ENCODE assay signal across 9 cellular contexts in genomic region chr13:75762066-75762937, GRCh38.
DNase-seq lines count a peak whose midpoint lies in the region; ATAC-seq and TF ChIP-seq lines count a peak whose summit lies in the region.
"Had no signal": no experiment of that assay in that cellular context is flagged by ENCODE, and none has a peak within 500 bp of the region (broad histone marks: within the 10 kb centered on the region; RNA-seq: fewer than 3 reads in every experiment).

No MANE protein-coding gene starts in this region.

- peak overlapping the region; percentile 56 to 72 for H3K27ac ChIP-seq in breast epithelium
- H3K27ac ChIP-seq in muscle layer of duodenum (ENCODE audit: low read length), result peak overlapping the region; percentile 92
- H3K27ac ChIP-seq: cardiac muscle cell had no signal

- TF ChIP-seq POLR2A in breast epithelium (IDR thresholded peaks at IDR 0.05), result no peak

- H3K36me3 ChIP-seq in breast epithelium (no peaks in the 10 kb centered on the region), muscle layer of duodenum (ENCODE audit: control insufficient read depth in 1 of 2, insufficient read depth in 2 of 2, low read length in 2 of 2) (no peaks in the 10 kb centered on the region)
- H3K36me3 ChIP-seq: cardiac muscle cell had no signal

- H3K4me1 ChIP-seq in breast epithelium, result no peaks in the 10 kb centered on the region
- H3K4me1 ChIP-seq in muscle layer of duodenum (ENCODE audit: control insufficient read depth in 1 of 2, insufficient read depth in 2 of 2, low read length in 2 of 2), result peaks cover 0 to 7% of the 10 kb centered on the region in 2 donors

- ATAC-seq in GM19468 (IDR thresholded peaks at IDR 0.05; ENCODE audit: extremely low read depth, unreplicated experiment), result peak; percentile 95
- peak; percentile 96 for ATAC-seq in HG03520 (IDR thresholded peaks at IDR 0.05; ENCODE audit: unreplicated experiment)

- DNase-seq in COR-L47 (lab: John Stamatoyannopoulos, UW) (peak; percentile 14), breast epithelium (ENCODE audit: low spot score in 2 of 2) (no peak), putamen (ENCODE audit: low spot score) (no peak), hepatic stellate cell (ENCODE audit: low spot score) (no peak), NCI-H345 (lab: John Stamatoyannopoulos, UW) (no peak)

- H3K9me3 ChIP-seq in breast epithelium (no peaks in the 10 kb centered on the region), muscle layer of duodenum (ENCODE audit: control insufficient read depth in 1 of 2, low read length in 2 of 2) (no peaks in the 10 kb centered on the region)

- intact Hi-C loops in breast epithelium (cut with DNase I; ENCODE audit: low total_unique reads), result no loop called here

- H3K4me3 ChIP-seq in breast epithelium (peak overlapping the region in 2 of 3 donors; percentile 28 to 40), muscle layer of duodenum (ENCODE audit: low read depth in 1 of 2, low read length in 2 of 2) (peak overlapping the region; percentile 12 to 69)

- no peak for TF ChIP-seq CTCF in breast epithelium (IDR thresholded peaks at IDR 0.05)

- no peaks in the 10 kb centered on the region for H3K27me3 ChIP-seq in breast epithelium
- no peaks in the 10 kb centered on the region for H3K27me3 ChIP-seq in muscle layer of duodenum (ENCODE audit: low read depth, low read length)
- H3K27me3 ChIP-seq: cardiac muscle cell had no signal
